In genomic region chr1:35079003-35079930, GRCh38 we compare ENCODE assay signal across 8 cellular contexts. TPM values are rescaled to one million over a fixed set of nuclear protein-coding genes. Genes with fewer than 3 reads are reported as not detected.
A peak's percentile ranks its signal among the peaks of the same experiment; 100 is the strongest.
DNase-seq lines count a peak whose midpoint lies in the region; ATAC-seq and TF ChIP-seq lines count a peak whose summit lies in the region.

Gene ZMYM1 (plus strand): TSS chr1:35079385. CDS start chr1:35093988, 14,603 bp downstream.

- no peaks in the 10 kb centered on the region for H3K4me1 ChIP-seq in BE2C
- H3K4me1 ChIP-seq in right lobe of liver, result peaks cover 0 to 11% (median 4%) of the 10 kb centered on the region in 4 donors

- H3K27ac ChIP-seq in dorsolateral prefrontal cortex, result peak within 1 kb of the TSS in 58 of 59 donors; percentile 58 to 94 (median 83)
- peak within 1 kb of the TSS; percentile 74 to 83 (median 82) for H3K27ac ChIP-seq in right lobe of liver

- 1% methylated on average over 27 of the region's 52 CpGs for WGBS in right lobe of liver (ENCODE audit: insufficient coverage, low coverage, low lambda C conversion rate, missing lambda C conversion rate)

- TF ChIP-seq POLR2A in right lobe of liver (IDR thresholded peaks at IDR 0.05), result peak; percentile 49

- H3K4me3 ChIP-seq in BE2C (ENCODE audit: low read depth, low read length), result peak within 1 kb of the TSS; percentile 74
- H3K4me3 ChIP-seq in dorsolateral prefrontal cortex, result peak within 1 kb of the TSS; percentile 55 to 98 (median 82)
- H3K4me3 ChIP-seq in right lobe of liver, result peak within 1 kb of the TSS; percentile 82 to 92 (median 82)

- TF ChIP-seq CTCF in BE2C (IDR thresholded peaks at IDR 0.05; ENCODE audit: low read depth, low read length) (no peak), dorsolateral prefrontal cortex (IDR thresholded peaks at IDR 0.05 in 54 of 56, conservative IDR thresholded peaks at IDR 0.05 in 2 of 56; ENCODE audit: low read depth in 1 of 56, partially characterized antibody in 56 of 56) (peak in 21 of 56 donors; percentile 9 to 45 (median 26)), right lobe of liver (IDR thresholded peaks at IDR 0.05) (no peak)

- no peaks in the 10 kb centered on the region for H3K36me3 ChIP-seq in BE2C
- H3K36me3 ChIP-seq in right lobe of liver, result no peaks in the 10 kb centered on the region

- H3K9me3 ChIP-seq in BE2C, result no peaks in the 10 kb centered on the region
- H3K9me3 ChIP-seq in right lobe of liver, result no peaks in the 10 kb centered on the region

- H3K27me3 ChIP-seq in BE2C (no peaks in the 10 kb centered on the region), dorsolateral prefrontal cortex (no peaks in the 10 kb centered on the region), right lobe of liver (no peaks in the 10 kb centered on the region)

- intact Hi-C loops in dorsolateral prefrontal cortex (cut with DNase I), result loop anchor here (5.0 to 10.0 kb wide), 3 partner anchors 47 to 214 kb away; partner anchors contain the start of genes ZMYM6 (in 2 of the 2) and SFPQ (in 1 of the 2)
- intact Hi-C loops in right lobe of liver (cut with DNase I), result no loop called here

- DNase-seq in BE2C, result peak; percentile 83
- peak; percentile 78 for DNase-seq in GM19238 (ENCODE audit: insufficient read length, low spot score)
- peak; percentile 85 to 95 for DNase-seq in NCI-H524 (lab: John Stamatoyannopoulos, UW)
- DNase-seq in activated CD4-positive, alpha-beta T cell treated with anti-CD3 and anti-CD28 coated beads, Interleukin-2, amount 50 U/mL, for 4 hours, result peak; percentile 80 to 81
- DNase-seq in dorsolateral prefrontal cortex, result peak; percentile 66 to 90 (median 79)
- peak; percentile 84 to 87 (median 84) for DNase-seq in right lobe of liver
- DNase-seq in stimulated activated CD4-positive, alpha-beta T cell treated with anti-CD3 and anti-CD28 coated beads, Interleukin-4, amount 100 ng/mL, for 24 hours, result peak; percentile 92

- ATAC-seq in HG03442 (IDR thresholded peaks at IDR 0.05; ENCODE audit: unreplicated experiment) (peak; percentile 85), right lobe of liver (peak; percentile 97 to 99 (median 98))

RNA-seq across cellular contexts. Expression of gene ZMYM1, which starts in this region (rescaled TPM):
- 1.8 TPM for polyA plus RNA-seq in BE2C (2012; ENCODE audit: insufficient read depth, insufficient read length, low read depth)
- 10 to 100 TPM in 83 of 120 experiments, 1 to 10 TPM in 37; 4.2 to 23.4 (median 11.6) TPM for total RNA-seq in dorsolateral prefrontal cortex
- total RNA-seq in right lobe of liver, result 10 to 100 TPM in 1 of 6 experiments, 1 to 10 TPM in 5; 6.7 to 10.4 (median 7.6) TPM

Comparison
In these comparisons a context has a peak if more than half of its experiments do, and no peak if none do; other contexts are left out.
1. Peak in every context shown above with its lines: DNase-seq, ATAC-seq, H3K4me3 ChIP-seq and H3K27ac ChIP-seq.
2. intact Hi-C loops: an anchor here in dorsolateral prefrontal cortex (5.0 to 10.0 kb wide); none called in right lobe of liver.